Comparison of ENCODE assay signal across 22 cellular contexts in the genomic region with DNA sequence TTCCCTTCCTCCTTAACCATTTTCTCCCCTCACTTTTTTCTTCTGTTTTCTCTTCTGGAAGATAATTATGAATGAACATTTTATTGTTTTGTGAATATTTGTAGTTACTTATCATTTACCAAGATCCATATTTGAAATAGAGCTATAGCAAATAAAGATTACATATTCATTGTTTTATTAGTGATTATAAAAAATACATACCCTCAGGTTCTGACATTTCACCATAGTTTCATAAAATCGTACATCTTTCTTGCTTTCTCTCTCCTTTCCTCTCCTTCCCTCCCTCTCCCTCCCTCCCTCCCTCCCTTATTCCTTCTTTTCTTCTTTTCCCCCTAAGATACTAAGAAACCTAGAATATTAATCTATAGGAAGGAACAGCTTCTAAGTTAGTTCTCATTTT.
DNase-seq lines count a peak whose midpoint lies in the region; ATAC-seq and TF ChIP-seq lines count a peak whose summit lies in the region.
"Had no signal": no experiment of that assay in that cellular context is flagged by ENCODE, and none has a peak within 500 bp of the region (broad histone marks: within the 10 kb centered on the region; RNA-seq: fewer than 3 reads in every experiment).

No MANE protein-coding gene starts in this region.

- H2AFZ ChIP-seq in GM23338 = no peak overlapping the region

- H3K36me3 ChIP-seq in cardiac muscle cell = no peaks in the 10 kb centered on the region
- no peaks in the 10 kb centered on the region for H3K36me3 ChIP-seq in GM23338 (ENCODE audit: insufficient read depth)
- H3K36me3 ChIP-seq in Caco-2 (ENCODE audit: control insufficient read depth, insufficient read depth, low read length) = no peaks in the 10 kb centered on the region
- H3K36me3 ChIP-seq: BLaER1 treated with 17β-estradiol and CSF1 and Interleukin-3, amounts not matched to agents 10 nM and 100 nM had no signal

- H3K27me3 ChIP-seq in cardiac muscle cell = no peaks in the 10 kb centered on the region
- H3K27me3 ChIP-seq in GM23338 (ENCODE audit: insufficient read depth) = no peaks in the 10 kb centered on the region
- no peaks in the 10 kb centered on the region for H3K27me3 ChIP-seq in Caco-2 (replicated peaks; ENCODE audit: control insufficient read depth, insufficient read depth, low read length)
- H3K27me3 ChIP-seq: BLaER1 treated with 17β-estradiol and CSF1 and Interleukin-3, amounts not matched to agents 10 nM and 100 nM had no signal

- no peaks in the 10 kb centered on the region for H3F3A ChIP-seq in GM23338 (replicated peaks; ENCODE audit: low read depth)

- no peaks in the 10 kb centered on the region for H3K9me3 ChIP-seq in cardiac muscle cell (ENCODE audit: low read depth)
- H3K9me3 ChIP-seq in Caco-2 = no peaks in the 10 kb centered on the region
- H3K9me3 ChIP-seq: A549; BLaER1 treated with 17β-estradiol and CSF1 and Interleukin-3, amounts not matched to agents 10 nM and 100 nM had no signal

- TF ChIP-seq CTCF in cardiac muscle cell (IDR thresholded peaks at IDR 0.05; ENCODE audit: low read depth, low read length) = no peak
- TF ChIP-seq CTCF in GM23338 (conservative IDR thresholded peaks at IDR 0.05; ENCODE audit: low read depth in 2 of 2) = no peak
- no peak for TF ChIP-seq CTCF in brain (conservative IDR thresholded peaks at IDR 0.05)
- no peak for TF ChIP-seq CTCF in nephron progenitor cell (IDR thresholded peaks at IDR 0.05)
- TF ChIP-seq CTCF in Caco-2 (IDR thresholded peaks at IDR 0.05; ENCODE audit: insufficient read depth in 1 of 2, low read depth in 1 of 2, low read length in 1 of 2, severe bottlenecking in 1 of 2, unreplicated experiment in 1 of 2) = no peak

- peaks cover 3% of the 10 kb centered on the region; the same call in 1 of the 2 replicates for H3K9me2 ChIP-seq in GM23338 (ENCODE audit: insufficient read depth)

- H3K4me3 Mint-ChIP-seq in GM23338 (no peak overlapping the region), brain (no peak overlapping the region), nephron progenitor cell (no peak overlapping the region), Caco-2 (ENCODE audit: unreplicated experiment) (no peak overlapping the region)
- H3K4me3 Mint-ChIP-seq: B cell; CD4-positive, alpha-beta T cell; CD8-positive, alpha-beta T cell had no signal

- peak overlapping the region; percentile 20 for H3K27ac ChIP-seq in cardiac muscle cell
- H3K27ac ChIP-seq in GM23338 (ENCODE audit: low read depth) = no peak overlapping the region
- H3K27ac ChIP-seq: 22Rv1; A549; BLaER1 treated with 17β-estradiol and CSF1 and Interleukin-3, amounts not matched to agents 10 nM and 100 nM; C4-2B had no signal

- H3K36me3 Mint-ChIP-seq in GM23338 (ENCODE audit: low read depth) (no peaks in the 10 kb centered on the region; the same call in 2 of the 3 replicates), brain (no peaks in the 10 kb centered on the region), nephron progenitor cell (ENCODE audit: low read depth) (no peaks in the 10 kb centered on the region), Caco-2 (ENCODE audit: insufficient read depth, unreplicated experiment) (no peaks in the 10 kb centered on the region)
- H3K36me3 Mint-ChIP-seq: CD8-positive, alpha-beta T cell had no signal

- no peak for ATAC-seq in Right ventricle myocardium superior (ENCODE audit: poor library complexity)
- no peak for ATAC-seq in GM23338
- ATAC-seq: A549; CD8-positive, alpha-beta T cell had no signal

- H3K9me3 Mint-ChIP-seq in GM23338 (no peaks in the 10 kb centered on the region), brain (peaks cover 0 to 9% (median 0%) of the 10 kb centered on the region in 5 experiments), nephron progenitor cell (no peaks in the 10 kb centered on the region), Caco-2 (ENCODE audit: unreplicated experiment) (no peaks in the 10 kb centered on the region)
- H3K9me3 Mint-ChIP-seq: CD4-positive, alpha-beta T cell; CD8-positive, alpha-beta T cell had no signal

- H3K4me1 ChIP-seq in cardiac muscle cell (ENCODE audit: low read depth) (peaks cover 29% of the 10 kb centered on the region), GM23338 (ENCODE audit: insufficient read depth) (no peaks in the 10 kb centered on the region), Caco-2 (no peaks in the 10 kb centered on the region)
- H3K4me1 ChIP-seq: A549; BLaER1 treated with 17β-estradiol and CSF1 and Interleukin-3, amounts not matched to agents 10 nM and 100 nM had no signal

- H3K27me3 Mint-ChIP-seq in GM23338 (ENCODE audit: insufficient read depth, low read depth, poor library complexity) (no peaks in the 10 kb centered on the region), brain (no peaks in the 10 kb centered on the region), nephron progenitor cell (ENCODE audit: low read depth, poor library complexity) (no peaks in the 10 kb centered on the region), Caco-2 (ENCODE audit: insufficient read depth, unreplicated experiment) (peaks cover 3% of the 10 kb centered on the region)
- H3K27me3 Mint-ChIP-seq: B cell; CD4-positive, alpha-beta T cell had no signal

- H3K4me1 Mint-ChIP-seq in GM23338 (peaks cover 11% of the 10 kb centered on the region), brain (peaks cover 21% of the 10 kb centered on the region), nephron progenitor cell (no peaks in the 10 kb centered on the region), Caco-2 (ENCODE audit: low read depth, unreplicated experiment) (no peaks in the 10 kb centered on the region)
- H3K4me1 Mint-ChIP-seq: B cell had no signal

- POLR2A ChIA-PET in Caco-2 (lab: Charles Lee) = no interaction called here

- H3K4me2 ChIP-seq in GM23338 = no peak overlapping the region
- H3K4me2 ChIP-seq: A549; BLaER1 treated with 17β-estradiol and CSF1 and Interleukin-3, amounts not matched to agents 10 nM and 100 nM had no signal

- H3K79me2 ChIP-seq in GM23338 (replicated peaks; ENCODE audit: insufficient read depth) = no peaks in the 10 kb centered on the region

- H3K4me3 ChIP-seq in cardiac muscle cell (no peak overlapping the region), GM23338 (no peak overlapping the region), Caco-2 (ENCODE audit: low read depth, low read length) (no peak overlapping the region)
- H3K4me3 ChIP-seq: A549; BLaER1 treated with 17β-estradiol and CSF1 and Interleukin-3, amounts not matched to agents 10 nM and 100 nM had no signal

- H4K20me1 ChIP-seq in GM23338 (replicated peaks; ENCODE audit: insufficient read depth) = no peaks in the 10 kb centered on the region
- H4K20me1 ChIP-seq: BLaER1 treated with 17β-estradiol and CSF1 and Interleukin-3, amounts not matched to agents 10 nM and 100 nM had no signal

- DNase-seq in cardiac muscle cell (ENCODE audit: low read depth in 1 of 2, low spot score in 1 of 2) = no peak
- DNase-seq in Right ventricle myocardium superior = no peak
- no peak for DNase-seq in GM23338 (ENCODE audit: low spot score)
- no peak for DNase-seq in nephron progenitor cell
- no peak for DNase-seq in medulla oblongata (ENCODE audit: extremely low spot score)
- DNase-seq in Caco-2 = no peak
- DNase-seq: AML-193; CD4-positive, alpha-beta T cell; CD8-positive, alpha-beta T cell; DMS 273 treated with DMSO at 0.1 percent for 48 hours; DMS153; DMS53; DMS79; DND-41; EL; GDM1 had no signal

- CTCF ChIA-PET in Caco-2 (lab: Charles Lee) = no interaction called here

- no TSS peak for BruUV-seq in Caco-2 (replicated peaks; lab: Mats Ljungman, UMichigan)

- H3K27ac Mint-ChIP-seq in GM23338 = 0 out of 2 replicates have a peak overlapping the region, but pooled peaks have one; percentile 27
- peak overlapping the region in 3 of 5 experiments; percentile 51 to 59 (median 56) for H3K27ac Mint-ChIP-seq in brain
- peak overlapping the region; percentile 42 for H3K27ac Mint-ChIP-seq in nephron progenitor cell
- no peak overlapping the region for H3K27ac Mint-ChIP-seq in Caco-2 (ENCODE audit: unreplicated experiment)
- H3K27ac Mint-ChIP-seq: B cell; CD4-positive, alpha-beta T cell; CD8-positive, alpha-beta T cell had no signal

- intact Hi-C loops in Right ventricle myocardium superior (cut with DNase I) (no loop called here), Caco-2 (cut with micrococcal nuclease; ENCODE audit: unreplicated experiment) (no loop called here)

TF ChIP-seq in GM23338, 12 proteins besides CTCF, POLR2A, EP300 and RAD21:
- TF ChIP-seq EZH2 (IDR thresholded peaks at IDR 0.05; ENCODE audit: low read depth, unreplicated experiment) (no peak), ZNF331 (CRISPR knock-in tag; IDR thresholded peaks at IDR 0.05; ENCODE audit: low read depth) (no peak), STAT1 (IDR thresholded peaks at IDR 0.05; ENCODE audit: unreplicated experiment) (no peak)
